Comparison of ENCODE assay signal across 37 cellular contexts in genomic region chr15:29081781-29082180, GRCh38.
"Had no signal": no experiment of that assay in that cellular context is flagged by ENCODE, and none has a peak within 500 bp of the region (broad histone marks: within the 10 kb centered on the region; RNA-seq: fewer than 3 reads in every experiment).

No MANE protein-coding gene starts in this region.

- H3K27ac ChIP-seq: Peyer's patch, WERI-Rb-1 had no signal

- H3K4me3 Mint-ChIP-seq: activated CD4-positive, alpha-beta memory T cell treated with anti-CD3 and anti-CD28 coated beads, Interleukin-2, amount 10 ng/mL, durations not matched to agents 7 days and 5 days; activated CD8-positive, alpha-beta memory T cell treated with anti-CD3 and anti-CD28 coated beads, Interleukin-2, amount 10 ng/mL, durations not matched to agents 7 days and 5 days; activated naive CD8-positive, alpha-beta T cell; activated naive CD8-positive, alpha-beta T cell treated with anti-CD3 and anti-CD28 coated beads, Interleukin-2, amount 50 U/mL, for 24 hours; brain had no signal

- ATAC-seq: activated CD8-positive, alpha-beta memory T cell treated with anti-CD3 and anti-CD28 coated beads, Interleukin-2, amount 10 ng/mL, durations not matched to agents 7 days and 5 days; activated naive CD8-positive, alpha-beta T cell treated with anti-CD3 and anti-CD28 coated beads, Interleukin-2, amount 50 U/mL, for 24 hours; PC-3; Right ventricle myocardium inferior had no signal

- DNase-seq: activated CD4-positive, alpha-beta memory T cell treated with anti-CD3 and anti-CD28 coated beads, Interleukin-2, amount 10 ng/mL, durations not matched to agents 7 days and 5 days; activated CD4-positive, alpha-beta T cell treated with anti-CD3 and anti-CD28 coated beads for 1 hour; activated CD4-positive, alpha-beta T cell treated with anti-CD3 and anti-CD28 coated beads for 48 hours; activated CD4-positive, CD25-positive, alpha-beta regulatory T cell; activated CD8-positive, alpha-beta memory T cell treated with anti-CD3 and anti-CD28 coated beads for 24 hours; activated CD8-positive, alpha-beta memory T cell treated with anti-CD3 and anti-CD28 coated beads, Interleukin-2, amount 10 ng/mL, durations not matched to agents 7 days and 5 days; activated CD8-positive, alpha-beta memory T cell treated with anti-CD3 and anti-CD28 coated beads, Interleukin-2, amount 50 U/mL, for 48 hours; activated gamma-delta T cell; activated naive CD4-positive, alpha-beta T cell treated with Interleukin-2 at 50 U/mL for 16 hours; activated naive CD8-positive, alpha-beta T cell treated with anti-CD3 and anti-CD28 coated beads, Interleukin-2, amount 50 U/mL, for 24 hours; activated T-cell treated with anti-CD3 and anti-CD28 coated beads, Interleukin-2, amount 50 U/mL, for 1 hour; anterior cingulate cortex; central memory CD4-positive, alpha-beta T cell; Kasumi-1; KG1; MG63; NCI-H1048; NCI-H1105 treated with DMSO at 0.1 percent for 48 hours; NCI-H1436; NCI-H1694; NCI-H1930; NCI-H2081 treated with DMSO at 0.1 percent for 48 hours; NCI-H226; NCI-H446 treated with DMSO at 0.1 percent for 48 hours; NCI-H524 treated with DMSO at 0.1 percent for 48 hours; NK-92 treated with Interleukin-12 subunit alpha and Interleukin-12 subunit beta, amount 100 ng/mL, for 24 hours; PC-3; RPMI8226; SW 1271; T-helper 1 cell; T-helper 2 cell; T1000; WERI-Rb-1 had no signal

- H3K4me1 ChIP-seq: Peyer's patch had no signal

- H3K4me3 ChIP-seq: MG63, Peyer's patch had no signal

- H3K27me3 Mint-ChIP-seq: activated CD4-positive, alpha-beta memory T cell treated with anti-CD3 and anti-CD28 coated beads, Interleukin-2, amount 10 ng/mL, durations not matched to agents 7 days and 5 days; activated CD8-positive, alpha-beta memory T cell treated with anti-CD3 and anti-CD28 coated beads, Interleukin-2, amount 10 ng/mL, durations not matched to agents 7 days and 5 days; activated naive CD8-positive, alpha-beta T cell; activated naive CD8-positive, alpha-beta T cell treated with anti-CD3 and anti-CD28 coated beads, Interleukin-2, amount 50 U/mL, for 24 hours; brain had no signal

- H3K9me3 ChIP-seq: MG63, Peyer's patch had no signal

- H3K27ac Mint-ChIP-seq: activated CD4-positive, alpha-beta memory T cell treated with anti-CD3 and anti-CD28 coated beads, Interleukin-2, amount 10 ng/mL, durations not matched to agents 7 days and 5 days; activated CD8-positive, alpha-beta memory T cell treated with anti-CD3 and anti-CD28 coated beads, Interleukin-2, amount 10 ng/mL, durations not matched to agents 7 days and 5 days; activated naive CD8-positive, alpha-beta T cell treated with anti-CD3 and anti-CD28 coated beads, Interleukin-2, amount 50 U/mL, for 24 hours had no signal

- H3K36me3 ChIP-seq: MG63, Peyer's patch, WERI-Rb-1 had no signal

- H3K4me1 Mint-ChIP-seq: activated CD4-positive, alpha-beta memory T cell treated with anti-CD3 and anti-CD28 coated beads, Interleukin-2, amount 10 ng/mL, durations not matched to agents 7 days and 5 days; activated CD8-positive, alpha-beta memory T cell treated with anti-CD3 and anti-CD28 coated beads, Interleukin-2, amount 10 ng/mL, durations not matched to agents 7 days and 5 days; activated naive CD8-positive, alpha-beta T cell treated with anti-CD3 and anti-CD28 coated beads, Interleukin-2, amount 50 U/mL, for 24 hours had no signal

- H3K27me3 ChIP-seq: MG63, Peyer's patch had no signal
